ENCODE assay signal across 8 cellular contexts in genomic region chrX:75273483-75273882, GRCh38. TPM values are rescaled to one million over a fixed set of nuclear protein-coding genes. Genes with fewer than 3 reads are reported as not detected.
DNase-seq lines count a peak whose midpoint lies in the region; ATAC-seq and TF ChIP-seq lines count a peak whose summit lies in the region.

No MANE protein-coding gene starts in this region.

- H3K9me3 ChIP-seq in esophagus (ENCODE audit: control insufficient read depth in 2 of 2, insufficient read depth in 1 of 2, low read depth in 1 of 2, low read length in 1 of 2): no peaks in the 10 kb centered on the region
- no peaks in the 10 kb centered on the region for H3K9me3 ChIP-seq in neuron (ENCODE audit: low read length)

- peak overlapping the region; percentile 88 for H2AFZ ChIP-seq in neuron (ENCODE audit: low read depth, low read length)

- 18 to 32% methylated on average over 7 of the region's 7 CpGs for WGBS in esophagus, 2 donors

- no peak for TF ChIP-seq POLR2A in GM18505 (IDR thresholded peaks at IDR 0.05; ENCODE audit: borderline replicate concordance, extremely low read depth, insufficient read depth, insufficient read length)

- H3K36me3 ChIP-seq in esophagus (ENCODE audit: control insufficient read depth in 2 of 2, insufficient read depth in 2 of 2, low read length in 1 of 2): no peaks in the 10 kb centered on the region
- H3K36me3 ChIP-seq in neuron (ENCODE audit: insufficient read depth, low read length): no peaks in the 10 kb centered on the region

- ATAC-seq in GM18505 (IDR thresholded peaks at IDR 0.05; ENCODE audit: unreplicated experiment) (peak; percentile 4), HG02610 (IDR thresholded peaks at IDR 0.05; ENCODE audit: unreplicated experiment) (peak; percentile 14)

- peak; percentile 7 for DNase-seq in RPMI8226
- no peak for DNase-seq in SIG-M5 treated with dmso at 0.1 percent for 504 hours (lab: John Stamatoyannopoulos, UW; ENCODE audit: unreplicated experiment)
- no peak for DNase-seq in effector CD4-positive, alpha-beta T cell
- DNase-seq in germinal center (ENCODE audit: low spot score): no peak

- H3K27ac ChIP-seq in esophagus (ENCODE audit: low read depth in 2 of 2, low read length in 1 of 2): peak overlapping the region; percentile 78 to 93

- H3K4me1 ChIP-seq in esophagus (ENCODE audit: control insufficient read depth in 2 of 2, insufficient read depth in 2 of 2, low read length in 1 of 2) (no peaks in the 10 kb centered on the region), neuron (ENCODE audit: insufficient read depth, low read length) (no peaks in the 10 kb centered on the region)

- H3K4me3 ChIP-seq in esophagus (ENCODE audit: low read depth in 1 of 2, low read length in 2 of 2): peak overlapping the region; percentile 58 to 74
- H3K4me3 ChIP-seq in neuron (ENCODE audit: low read length): peak overlapping the region; percentile 80

- H3K27me3 ChIP-seq in esophagus (ENCODE audit: control insufficient read depth in 1 of 2, insufficient read depth in 2 of 2, low read length in 2 of 2) (no peaks in the 10 kb centered on the region), neuron (ENCODE audit: insufficient read depth, low read length) (no peaks in the 10 kb centered on the region)

RNA-seq across cellular contexts. Expression of gene UPRT, which starts 0.4 kb away (rescaled TPM):
- 10 to 100 TPM; 10.5 to 17.8 TPM for polyA plus RNA-seq in esophagus
